Comparison of ENCODE assay signal across 1 cellular context in the genomic region with DNA sequence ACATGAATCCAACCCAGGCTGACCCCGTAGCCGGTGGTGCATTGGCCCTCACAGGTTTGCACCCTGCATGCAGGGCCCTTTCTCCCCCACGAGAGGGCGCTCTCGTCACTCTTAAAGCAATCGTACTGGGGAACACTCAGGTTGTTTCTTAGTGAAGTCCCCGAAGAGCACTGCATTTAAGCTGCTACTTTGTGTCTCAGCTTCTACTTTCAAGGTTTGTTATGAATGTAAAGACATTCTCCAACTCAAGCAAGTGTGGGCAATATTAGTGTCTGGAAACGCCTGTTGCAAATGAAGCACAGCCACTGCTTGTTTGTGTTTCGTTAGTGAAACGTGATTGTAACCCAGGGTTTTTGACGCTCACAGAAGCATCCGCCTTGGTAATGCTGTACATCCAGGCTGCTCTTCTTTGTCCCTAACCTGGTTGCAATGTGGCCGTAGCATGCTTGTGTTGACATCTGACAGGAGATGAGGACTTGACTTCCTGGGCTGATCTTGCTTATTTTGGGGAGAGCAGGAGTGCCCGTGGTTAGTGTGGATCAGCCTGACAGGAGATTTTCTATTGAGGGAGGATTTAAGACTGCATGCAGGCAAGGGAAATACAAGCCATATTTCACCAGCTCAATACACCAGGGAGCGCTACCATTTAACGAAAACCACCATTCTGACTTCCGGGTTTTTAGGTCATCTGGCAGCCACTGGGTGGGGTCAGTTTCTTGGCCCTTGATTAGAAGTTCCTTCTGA.
TF ChIP-seq lines count a peak whose summit lies in the region.

No MANE protein-coding gene starts in this region.

TF ChIP-seq in IMR-90, 13 proteins besides CTCF, POLR2A, EP300 and RAD21:
- peak; percentile 67 for TF ChIP-seq SMC3 (IDR thresholded peaks at IDR 0.05; ENCODE audit: low read depth, low read length)
- no peak for TF ChIP-seq ELK1 (IDR thresholded peaks at IDR 0.05; ENCODE audit: borderline replicate concordance, low read depth, low read length)
- TF ChIP-seq RFX5 (IDR thresholded peaks at IDR 0.05; ENCODE audit: low read depth, low read length) = no peak
- no peak for TF ChIP-seq BHLHE40 (IDR thresholded peaks at IDR 0.05; ENCODE audit: low read depth, low read length)
